Comparison of ENCODE assay signal across 14 cellular contexts in genomic region chr3:98763814-98764691, GRCh38. TPM values are rescaled to one million over a fixed set of nuclear protein-coding genes. Genes with fewer than 3 reads are reported as not detected.
DNase-seq lines count a peak whose midpoint lies in the region; TF ChIP-seq lines count a peak whose summit lies in the region.
"Had no signal": no experiment of that assay in that cellular context is flagged by ENCODE, and none has a peak within 500 bp of the region (broad histone marks: within the 10 kb centered on the region; RNA-seq: fewer than 3 reads in every experiment).

No MANE protein-coding gene starts in this region.

- H3K27me3 ChIP-seq in Karpas-422 (ENCODE audit: low read length): no peaks in the 10 kb centered on the region
- H3K27me3 ChIP-seq in muscle layer of duodenum (ENCODE audit: low read depth, low read length): no peaks in the 10 kb centered on the region
- no peaks in the 10 kb centered on the region for H3K27me3 ChIP-seq in breast epithelium

- no peaks in the 10 kb centered on the region for H3K36me3 ChIP-seq in Karpas-422 (ENCODE audit: insufficient read depth, low read length)
- no peaks in the 10 kb centered on the region for H3K36me3 ChIP-seq in muscle layer of duodenum (ENCODE audit: control insufficient read depth in 1 of 2, insufficient read depth in 2 of 2, low read length in 2 of 2)
- H3K36me3 ChIP-seq in breast epithelium: no peaks in the 10 kb centered on the region
- H3K36me3 ChIP-seq: WERI-Rb-1 had no signal

- no peak overlapping the region for H3K9ac ChIP-seq in Karpas-422 (ENCODE audit: low read length)

- no peaks in the 10 kb centered on the region for H4K20me1 ChIP-seq in Karpas-422 (ENCODE audit: insufficient read depth, low read depth, low read length)

- H3K27ac ChIP-seq in Karpas-422 (ENCODE audit: low read length) (no peak overlapping the region), muscle layer of duodenum (ENCODE audit: low read length) (peak overlapping the region; percentile 41), breast epithelium (no peak overlapping the region)
- H3K27ac ChIP-seq: WERI-Rb-1 had no signal

- TF ChIP-seq POLR2A in breast epithelium (IDR thresholded peaks at IDR 0.05): no peak

- TF ChIP-seq CTCF in choroid plexus epithelial cell (conservative IDR thresholded peaks at IDR 0.05; ENCODE audit: low read depth, low read length) (peak; percentile 6), breast epithelium (IDR thresholded peaks at IDR 0.05) (no peak)

- H3K9me3 ChIP-seq in Karpas-422 (ENCODE audit: low read length): no peaks in the 10 kb centered on the region
- H3K9me3 ChIP-seq in muscle layer of duodenum (ENCODE audit: control insufficient read depth in 1 of 2, low read length in 2 of 2): no peaks in the 10 kb centered on the region
- no peaks in the 10 kb centered on the region for H3K9me3 ChIP-seq in breast epithelium

- no peaks in the 10 kb centered on the region for H3K9me2 ChIP-seq in Karpas-422 (replicated peaks; ENCODE audit: insufficient read depth, low read length)

- H3K4me2 ChIP-seq in Karpas-422 (ENCODE audit: low read depth, low read length, poor library complexity, severe bottlenecking): no peak overlapping the region

- no peaks in the 10 kb centered on the region for H3K79me2 ChIP-seq in Karpas-422 (ENCODE audit: low read length)

- DNase-seq in Ammon's horn (ENCODE audit: low spot score): peak; percentile 37
- peak; percentile 21 for DNase-seq in Karpas-422
- DNase-seq in choroid plexus epithelial cell (ENCODE audit: low read depth): peak; percentile 59
- DNase-seq in NCI-H1092 treated with DMSO at 0.1 percent for 48 hours (lab: John Stamatoyannopoulos, UW): no peak
- DNase-seq in SHP77 treated with DMSO at 0.1 percent for 48 hours (lab: John Stamatoyannopoulos, UW): no peak
- DNase-seq in breast epithelium (ENCODE audit: low spot score in 2 of 2): no peak
- no peak for DNase-seq in activated T-cell treated with anti-CD3 and anti-CD28 coated beads, Interleukin-2, amount 50 U/mL, for 48 hours
- DNase-seq: activated gamma-delta T cell treated with Interleukin-2 at 50 U/mL for 16 hours; effector CD8-positive, alpha-beta T cell; naive B cell; NCI-H1694 treated with DMSO at 0.1 percent for 48 hours; stimulated activated CD4-positive, alpha-beta T cell treated with anti-CD3 and anti-CD28 coated beads, Interleukin-2, amount 100 ng/mL, for 24 hours; WERI-Rb-1 had no signal

- H3K4me1 ChIP-seq in Karpas-422 (ENCODE audit: low read length) (no peaks in the 10 kb centered on the region), muscle layer of duodenum (ENCODE audit: control insufficient read depth in 1 of 2, insufficient read depth in 2 of 2, low read length in 2 of 2) (peaks cover 6 to 32% of the 10 kb centered on the region in 2 donors), breast epithelium (no peaks in the 10 kb centered on the region)

- H3K4me3 ChIP-seq in Karpas-422 (ENCODE audit: low read length) (no peak overlapping the region), choroid plexus epithelial cell (ENCODE audit: low read depth, low read length) (no peak overlapping the region), muscle layer of duodenum (ENCODE audit: low read depth in 1 of 2, low read length in 2 of 2) (peak overlapping the region; percentile 23 to 36), breast epithelium (no peak overlapping the region)

- no peak overlapping the region for H2AFZ ChIP-seq in Karpas-422 (ENCODE audit: low read length)

- intact Hi-C loops in breast epithelium (cut with DNase I; ENCODE audit: low total_unique reads): no loop called here

RNA-seq across cellular contexts. Expression of gene ST3GAL6, which starts 0.9 kb away (rescaled TPM):
- total RNA-seq in Karpas-422 (2014; rRNA removed; shearing (Covaris generic); ENCODE audit: low replicate concordance): not detected in 2 replicates
- total RNA-seq in breast epithelium: 10 to 100 TPM; 16.1 to 52.6 (median 22.1) TPM

Comparison
In these comparisons a context has a peak if more than half of its experiments do, and no peak if none do; other contexts are left out.
1. DNase-seq: peak in Ammon's horn (single experiment), Karpas-422 (single experiment) and choroid plexus epithelial cell (single experiment); none in NCI-H1092 treated with DMSO at 0.1 percent for 48 hours (single experiment), SHP77 treated with DMSO at 0.1 percent for 48 hours (single experiment), breast epithelium (0 of 2) and activated T-cell treated with anti-CD3 and anti-CD28 coated beads, Interleukin-2, amount 50 U/mL, for 48 hours (0 of 2).
2. H3K4me3 ChIP-seq: peak in muscle layer of duodenum (2 of 2); none in Karpas-422 (single experiment), choroid plexus epithelial cell (single experiment) and breast epithelium (0 of 3).
3. RNA of gene ST3GAL6, which starts 0.9 kb away (total RNA-seq): 16.1 to 52.6 TPM in breast epithelium; not detected in Karpas-422; every median in the first group is over 10 times any median in the second.